Comparison of ENCODE assay signal across 15 cellular contexts in genomic region chr2:8840475-8841091, GRCh38.
"Had no signal": no experiment of that assay in that cellular context is flagged by ENCODE, and none has a peak within 500 bp of the region (broad histone marks: within the 10 kb centered on the region; RNA-seq: fewer than 3 reads in every experiment).

No MANE protein-coding gene starts in this region.

- ATAC-seq: heart left ventricle had no signal

- H3K4me1 ChIP-seq: neural progenitor cell had no signal

- DNase-seq: activated gamma-delta T cell treated with Interleukin-2 at 50 U/mL for 16 hours; activated T-cell treated with anti-CD3 and anti-CD28 coated beads, Interleukin-2, amount 50 U/mL, for 1 hour; aorta; effector CD4-positive, alpha-beta T cell; heart left ventricle; retina; stimulated activated CD4-positive, alpha-beta T cell treated with anti-CD3 and anti-CD28 coated beads, Interleukin-4, amount 100 ng/mL, for 1 hour; stimulated activated naive CD4-positive, alpha-beta T cell; T-helper 9 cell; testis had no signal

- H3K36me3 Mint-ChIP-seq: neural progenitor cell had no signal

- H3K4me3 Mint-ChIP-seq: activated naive CD4-positive, alpha-beta T cell treated with anti-CD3 and anti-CD28 coated beads, Interleukin-2, amount 50 U/mL, for 24 hours; memory B cell; neural progenitor cell had no signal

- H3K9me3 Mint-ChIP-seq: activated naive CD4-positive, alpha-beta T cell treated with anti-CD3 and anti-CD28 coated beads, Interleukin-2, amount 50 U/mL, for 24 hours; memory B cell had no signal

- H3K4me2 ChIP-seq: neural progenitor cell had no signal

- H3K27me3 Mint-ChIP-seq: progenitor cell of endocrine pancreas had no signal

- H3K27ac Mint-ChIP-seq: activated naive CD4-positive, alpha-beta T cell treated with anti-CD3 and anti-CD28 coated beads, Interleukin-2, amount 50 U/mL, for 24 hours; brain; memory B cell; neural progenitor cell; progenitor cell of endocrine pancreas had no signal

- H3K36me3 ChIP-seq: heart left ventricle, neural progenitor cell had no signal

- H2AFZ ChIP-seq: neural progenitor cell had no signal

- H3K4me3 ChIP-seq: heart left ventricle, neural progenitor cell, testis had no signal

- H3K9me3 ChIP-seq: heart left ventricle, testis had no signal

- H3K27me3 ChIP-seq: neural progenitor cell, testis had no signal

- H3K9ac ChIP-seq: neural progenitor cell had no signal

- H3K27ac ChIP-seq: heart left ventricle, neural progenitor cell, testis had no signal
